In genomic region chr2:231961349-231962166, GRCh38 we compare ENCODE assay signal across 1 cellular context.
TF ChIP-seq lines count a peak whose summit lies in the region.

Gene DIS3L2, plus strand, starts transcription at chr2:231961713. Its CDS starts 53,215 bp downstream, at chr2:232014928.

TF ChIP-seq in HepG2, 621 proteins besides CTCF, POLR2A, EP300 and RAD21 (continued from another document and continues in another):
- TF ChIP-seq CREBL2 (CRISPR knock-in tag; IDR thresholded peaks at IDR 0.05; ENCODE audit: borderline replicate concordance) (no peak; the same call in none of the 2 replicates), ZNF329 (CRISPR knock-in tag; IDR thresholded peaks at IDR 0.05; ENCODE audit: low read depth) (peak; percentile 80; the same call in 1 of the 2 replicates), ZZZ3 (CRISPR knock-in tag; IDR thresholded peaks at IDR 0.05; ENCODE audit: borderline replicate concordance) (peak; percentile 96; the same call in 1 of the 2 replicates), SATB2 (CRISPR knock-in tag; IDR thresholded peaks at IDR 0.05) (peak; percentile 94), ATF1 (CRISPR knock-in tag; IDR thresholded peaks at IDR 0.05) (peak; percentile 65; the same call in 1 of the 2 replicates), CREM (IDR thresholded peaks at IDR 0.05) (peak; percentile 57; the same call in 1 of the 2 replicates), CREM (CRISPR knock-in tag; IDR thresholded peaks at IDR 0.05) (no peak), SNRNP70 (IDR thresholded peaks at IDR 0.05; ENCODE audit: low read depth, low read length) (no peak), ONECUT2 (CRISPR knock-in tag; IDR thresholded peaks at IDR 0.05) (no peak), THAP9 (CRISPR knock-in tag; IDR thresholded peaks at IDR 0.05; ENCODE audit: borderline replicate concordance) (peak; percentile 92), ZBTB38 (CRISPR knock-in tag; IDR thresholded peaks at IDR 0.05) (no peak; the same call in 1 of the 2 replicates), MZF1 (CRISPR knock-in tag; IDR thresholded peaks at IDR 0.05; ENCODE audit: borderline replicate concordance) (peak; percentile 35; the same call in 1 of the 2 replicates), SP1 (IDR thresholded peaks at IDR 0.05) (no peak), SP1 (CRISPR knock-in tag; IDR thresholded peaks at IDR 0.05) (no peak; the same call in 1 of the 2 replicates), ZNF562 (CRISPR knock-in tag; IDR thresholded peaks at IDR 0.05; ENCODE audit: borderline replicate concordance) (no peak), KDM4B (CRISPR knock-in tag; IDR thresholded peaks at IDR 0.05) (peak; percentile 15; the same call in 1 of the 2 replicates), SRY (CRISPR knock-in tag; IDR thresholded peaks at IDR 0.05) (peak; percentile 90), KAT7 (CRISPR knock-in tag; IDR thresholded peaks at IDR 0.05; ENCODE audit: borderline replicate concordance) (peak; percentile 100), ATRX (CRISPR knock-in tag; IDR thresholded peaks at IDR 0.05; ENCODE audit: borderline replicate concordance) (no peak), FIP1L1 (IDR thresholded peaks at IDR 0.05; ENCODE audit: borderline replicate concordance, insufficient read depth, low read depth, low read length) (no peak), MAX (IDR thresholded peaks at IDR 0.05) (peak; percentile 83), ZBTB7A (CRISPR knock-in tag; IDR thresholded peaks at IDR 0.05) (peak; percentile 96), NPAS2 (CRISPR knock-in tag; IDR thresholded peaks at IDR 0.05; ENCODE audit: borderline replicate concordance) (no peak), MYPOP (CRISPR knock-in tag; IDR thresholded peaks at IDR 0.05) (peak; percentile 90), ISL2 (CRISPR knock-in tag; IDR thresholded peaks at IDR 0.05) (peak; percentile 83), KIAA2018 (CRISPR knock-in tag; IDR thresholded peaks at IDR 0.05; ENCODE audit: borderline replicate concordance) (0 out of 2 replicates have a peak, but pooled peaks have one; percentile 57), ZNF354B (CRISPR knock-in tag; IDR thresholded peaks at IDR 0.05) (0 out of 2 replicates have a peak, but pooled peaks have one; percentile 69), ZFAT (CRISPR knock-in tag; conservative IDR thresholded peaks at IDR 0.05) (peak; percentile 90; the same call in 1 of the 2 replicates), ZNF589 (CRISPR knock-in tag; conservative IDR thresholded peaks at IDR 0.05) (0 out of 2 replicates have a peak, but pooled peaks have one; percentile 21)
- TF ChIP-seq, protein P1, sequence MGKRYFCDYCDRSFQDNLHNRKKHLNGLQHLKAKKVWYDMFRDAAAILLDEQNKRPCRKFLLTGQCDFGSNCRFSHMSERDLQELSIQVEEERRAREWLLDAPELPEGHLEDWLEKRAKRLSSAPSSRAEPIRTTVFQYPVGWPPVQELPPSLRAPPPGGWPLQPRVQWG (CRISPR knock-in tag; IDR thresholded peaks at IDR 0.05; ENCODE audit: borderline replicate concordance, low read depth), result no peak
- TF ChIP-seq, protein P2, sequence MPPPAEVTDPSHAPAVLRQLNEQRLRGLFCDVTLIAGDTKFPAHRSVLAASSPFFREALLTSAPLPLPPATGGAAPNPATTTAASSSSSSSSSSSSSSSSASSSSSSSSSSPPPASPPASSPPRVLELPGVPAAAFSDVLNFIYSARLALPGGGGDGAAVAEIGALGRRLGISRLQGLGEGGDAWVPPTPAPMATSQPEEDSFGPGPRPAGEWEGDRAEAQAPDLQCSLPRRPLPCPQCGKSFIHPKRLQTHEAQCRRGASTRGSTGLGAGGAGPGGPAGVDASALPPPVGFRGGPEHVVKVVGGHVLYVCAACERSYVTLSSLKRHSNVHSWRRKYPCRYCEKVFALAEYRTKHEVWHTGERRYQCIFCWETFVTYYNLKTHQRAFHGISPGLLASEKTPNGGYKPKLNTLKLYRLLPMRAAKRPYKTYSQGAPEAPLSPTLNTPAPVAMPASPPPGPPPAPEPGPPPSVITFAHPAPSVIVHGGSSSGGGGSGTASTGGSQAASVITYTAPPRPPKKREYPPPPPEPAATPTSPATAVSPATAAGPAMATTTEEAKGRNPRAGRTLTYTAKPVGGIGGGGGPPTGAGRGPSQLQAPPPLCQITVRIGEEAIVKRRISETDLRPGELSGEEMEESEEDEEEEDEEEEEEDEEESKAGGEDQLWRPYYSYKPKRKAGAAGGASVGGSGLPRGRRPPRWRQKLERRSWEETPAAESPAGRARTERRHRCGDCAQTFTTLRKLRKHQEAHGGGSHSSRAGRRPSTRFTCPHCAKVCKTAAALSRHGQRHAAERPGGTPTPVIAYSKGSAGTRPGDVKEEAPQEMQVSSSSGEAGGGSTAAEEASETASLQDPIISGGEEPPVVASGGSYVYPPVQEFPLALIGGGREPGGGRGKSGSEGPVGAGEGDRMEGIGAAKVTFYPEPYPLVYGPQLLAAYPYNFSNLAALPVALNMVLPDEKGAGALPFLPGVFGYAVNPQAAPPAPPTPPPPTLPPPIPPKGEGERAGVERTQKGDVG (CRISPR knock-in tag; IDR thresholded peaks at IDR 0.05; ENCODE audit: borderline replicate concordance), result peak; percentile 91; the same call in 1 of the 2 replicates
- TF ChIP-seq, protein P3, sequence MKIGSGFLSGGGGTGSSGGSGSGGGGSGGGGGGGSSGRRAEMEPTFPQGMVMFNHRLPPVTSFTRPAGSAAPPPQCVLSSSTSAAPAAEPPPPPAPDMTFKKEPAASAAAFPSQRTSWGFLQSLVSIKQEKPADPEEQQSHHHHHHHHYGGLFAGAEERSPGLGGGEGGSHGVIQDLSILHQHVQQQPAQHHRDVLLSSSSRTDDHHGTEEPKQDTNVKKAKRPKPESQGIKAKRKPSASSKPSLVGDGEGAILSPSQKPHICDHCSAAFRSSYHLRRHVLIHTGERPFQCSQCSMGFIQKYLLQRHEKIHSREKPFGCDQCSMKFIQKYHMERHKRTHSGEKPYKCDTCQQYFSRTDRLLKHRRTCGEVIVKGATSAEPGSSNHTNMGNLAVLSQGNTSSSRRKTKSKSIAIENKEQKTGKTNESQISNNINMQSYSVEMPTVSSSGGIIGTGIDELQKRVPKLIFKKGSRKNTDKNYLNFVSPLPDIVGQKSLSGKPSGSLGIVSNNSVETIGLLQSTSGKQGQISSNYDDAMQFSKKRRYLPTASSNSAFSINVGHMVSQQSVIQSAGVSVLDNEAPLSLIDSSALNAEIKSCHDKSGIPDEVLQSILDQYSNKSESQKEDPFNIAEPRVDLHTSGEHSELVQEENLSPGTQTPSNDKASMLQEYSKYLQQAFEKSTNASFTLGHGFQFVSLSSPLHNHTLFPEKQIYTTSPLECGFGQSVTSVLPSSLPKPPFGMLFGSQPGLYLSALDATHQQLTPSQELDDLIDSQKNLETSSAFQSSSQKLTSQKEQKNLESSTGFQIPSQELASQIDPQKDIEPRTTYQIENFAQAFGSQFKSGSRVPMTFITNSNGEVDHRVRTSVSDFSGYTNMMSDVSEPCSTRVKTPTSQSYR (CRISPR knock-in tag; IDR thresholded peaks at IDR 0.05; ENCODE audit: borderline replicate concordance), result no peak
- TF ChIP-seq, protein P4, sequence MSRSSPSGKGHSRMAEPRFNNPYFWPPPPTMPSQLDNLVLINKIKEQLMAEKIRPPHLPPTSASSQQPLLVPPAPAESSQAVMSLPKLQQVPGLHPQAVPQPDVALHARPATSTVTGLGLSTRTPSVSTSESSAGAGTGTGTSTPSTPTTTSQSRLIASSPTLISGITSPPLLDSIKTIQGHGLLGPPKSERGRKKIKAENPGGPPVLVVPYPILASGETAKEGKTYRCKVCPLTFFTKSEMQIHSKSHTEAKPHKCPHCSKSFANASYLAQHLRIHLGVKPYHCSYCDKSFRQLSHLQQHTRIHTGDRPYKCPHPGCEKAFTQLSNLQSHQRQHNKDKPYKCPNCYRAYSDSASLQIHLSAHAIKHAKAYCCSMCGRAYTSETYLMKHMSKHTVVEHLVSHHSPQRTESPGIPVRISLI (CRISPR knock-in tag; IDR thresholded peaks at IDR 0.05; ENCODE audit: borderline replicate concordance), result 0 out of 2 replicates have a peak, but pooled peaks have one; percentile 46
- TF ChIP-seq, protein P5, sequence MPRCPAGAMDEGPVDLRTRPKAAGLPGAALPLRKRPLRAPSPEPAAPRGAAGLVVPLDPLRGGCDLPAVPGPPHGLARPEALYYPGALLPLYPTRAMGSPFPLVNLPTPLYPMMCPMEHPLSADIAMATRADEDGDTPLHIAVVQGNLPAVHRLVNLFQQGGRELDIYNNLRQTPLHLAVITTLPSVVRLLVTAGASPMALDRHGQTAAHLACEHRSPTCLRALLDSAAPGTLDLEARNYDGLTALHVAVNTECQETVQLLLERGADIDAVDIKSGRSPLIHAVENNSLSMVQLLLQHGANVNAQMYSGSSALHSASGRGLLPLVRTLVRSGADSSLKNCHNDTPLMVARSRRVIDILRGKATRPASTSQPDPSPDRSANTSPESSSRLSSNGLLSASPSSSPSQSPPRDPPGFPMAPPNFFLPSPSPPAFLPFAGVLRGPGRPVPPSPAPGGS (CRISPR knock-in tag; IDR thresholded peaks at IDR 0.05), result peak; percentile 82; the same call in 1 of the 2 replicates
